ENCODE assay signal across 5 cellular contexts in genomic region chr18:14701286-14702040, GRCh38. TPM values are rescaled to one million over a fixed set of nuclear protein-coding genes. Genes with fewer than 3 reads are reported as not detected.
"Had no signal": no experiment of that assay in that cellular context is flagged by ENCODE, and none has a peak within 500 bp of the region (broad histone marks: within the 10 kb centered on the region; RNA-seq: fewer than 3 reads in every experiment).

No MANE protein-coding gene starts in this region.

RNA-seq across cellular contexts. Expression of gene ANKRD30B, which starts 46.5 kb away (rescaled TPM):
- total RNA-seq: GM23248, H7, HFFc6, IMR-90, K562 had no signal
- polyA plus RNA-seq: GM23248, IMR-90, K562 had no signal
